In the genomic region with DNA sequence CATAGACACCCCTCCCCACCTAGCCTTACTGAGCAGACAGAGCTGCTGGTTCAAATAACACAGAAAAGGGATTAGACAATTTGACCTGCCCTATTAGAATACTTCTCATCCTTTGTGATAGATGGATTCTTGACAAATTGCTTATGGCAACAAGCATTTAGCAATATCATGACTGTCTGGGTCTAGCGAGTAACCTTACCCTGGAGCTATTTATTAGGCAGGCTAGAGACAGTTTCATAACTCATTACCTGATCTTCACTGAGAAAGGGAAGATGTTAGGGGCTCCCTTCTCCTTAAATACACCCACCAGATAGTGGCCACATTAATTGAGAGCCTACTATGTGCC, we compare ENCODE assay signal across 16 cellular contexts.
"Had no signal": no experiment of that assay in that cellular context is flagged by ENCODE, and none has a peak within 500 bp of the region (broad histone marks: within the 10 kb centered on the region; RNA-seq: fewer than 3 reads in every experiment).

No MANE protein-coding gene starts in this region.

- H3K9me3 ChIP-seq: ovary, psoas muscle, thoracic aorta, upper lobe of right lung had no signal

- H3K36me3 ChIP-seq: ovary, thoracic aorta, upper lobe of right lung had no signal

- H3K4me3 ChIP-seq: coronary artery, ovary, psoas muscle, thoracic aorta, upper lobe of right lung had no signal

- H3K27ac ChIP-seq: coronary artery, ovary, psoas muscle, thoracic aorta, upper lobe of right lung had no signal

- H3K27me3 ChIP-seq: ovary, upper lobe of right lung had no signal

- H3K4me1 ChIP-seq: psoas muscle, upper lobe of right lung had no signal

- DNase-seq: activated CD4-positive, alpha-beta T cell treated with anti-CD3 and anti-CD28 coated beads for 36 hours; activated CD4-positive, alpha-beta T cell treated with anti-CD3 and anti-CD28 coated beads, Interleukin-2, amount 50 U/mL, for 48 hours; activated naive CD4-positive, alpha-beta T cell; activated naive CD8-positive, alpha-beta T cell treated with anti-CD3 and anti-CD28 coated beads for 36 hours; amygdala; central memory CD4-positive, alpha-beta T cell; naive thymus-derived CD8-positive, alpha-beta T cell; ovary; psoas muscle; stimulated activated CD4-positive, alpha-beta T cell treated with anti-CD3 and anti-CD28 coated beads, Interleukin-2, amount 100 ng/mL, for 48 hours; stimulated activated naive CD8-positive, alpha-beta T cell treated with anti-CD3 and anti-CD28 coated beads, Interleukin-15, amount 100 ng/mL, for 72 hours; upper lobe of right lung had no signal

- ATAC-seq: activated CD4-positive, alpha-beta T cell treated with anti-CD3 and anti-CD28 coated beads for 36 hours; activated T-helper 17 cell treated with anti-CD3 and anti-CD28 coated beads, Interleukin-2, amount 50 U/mL, for 72 hours; esophagus mucosa; naive thymus-derived CD8-positive, alpha-beta T cell; psoas muscle; stimulated activated naive CD8-positive, alpha-beta T cell treated with anti-CD3 and anti-CD28 coated beads, Interleukin-15, amount 100 ng/mL, for 72 hours; upper lobe of right lung had no signal
